Comparison of ENCODE assay signal across 1 cellular context in the genomic region with DNA sequence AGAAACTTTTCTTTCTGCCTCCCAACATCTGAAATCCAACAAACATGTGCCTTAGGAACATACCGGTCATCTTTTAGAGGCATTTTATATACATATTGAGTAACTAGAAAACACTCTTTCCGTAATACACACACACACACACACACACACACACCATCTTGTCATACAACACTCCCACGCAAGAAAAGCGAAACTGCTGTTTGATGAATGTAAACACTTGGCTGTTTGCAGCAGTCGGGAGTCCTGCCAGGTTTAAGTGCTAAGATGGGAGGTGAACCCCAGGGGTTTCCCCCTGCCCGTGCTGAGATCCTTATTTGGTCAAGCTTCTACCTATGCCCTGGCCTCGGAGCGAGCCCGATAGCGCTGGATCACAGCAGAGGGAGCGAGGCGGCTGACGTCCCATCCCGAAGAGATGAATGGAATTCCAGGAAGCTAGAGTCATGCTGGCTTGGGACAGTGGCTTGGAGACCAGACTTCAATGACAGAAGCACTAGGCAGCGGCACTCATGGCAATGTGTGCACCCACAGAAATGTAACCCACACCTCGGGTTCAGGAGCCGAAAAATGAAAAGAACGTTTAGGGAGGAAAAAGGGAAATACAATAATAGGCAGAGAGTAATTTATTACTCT.
TF ChIP-seq lines count a peak whose summit lies in the region.

No MANE protein-coding gene starts in this region.

TF ChIP-seq in SK-N-SH treated with all-trans-retinoic acid at 6 μM for 48 hours, 23 proteins besides CTCF, POLR2A, EP300 and RAD21 (continued from another document):
- TF ChIP-seq CREB5 (CRISPR knock-in tag; IDR thresholded peaks at IDR 0.05; ENCODE audit: low read depth) (no peak), TCF4 (CRISPR knock-in tag; IDR thresholded peaks at IDR 0.05; ENCODE audit: borderline replicate concordance) (no peak), SNAI2 (CRISPR knock-in tag; IDR thresholded peaks at IDR 0.05) (no peak)
TF ChIP-seq in SK-N-SH treated with all-trans-retinoic acid at 6 μM for 48 hours: peak in this region for 0.
